13 cellular contexts compared by ENCODE assay signal in the genomic region with DNA sequence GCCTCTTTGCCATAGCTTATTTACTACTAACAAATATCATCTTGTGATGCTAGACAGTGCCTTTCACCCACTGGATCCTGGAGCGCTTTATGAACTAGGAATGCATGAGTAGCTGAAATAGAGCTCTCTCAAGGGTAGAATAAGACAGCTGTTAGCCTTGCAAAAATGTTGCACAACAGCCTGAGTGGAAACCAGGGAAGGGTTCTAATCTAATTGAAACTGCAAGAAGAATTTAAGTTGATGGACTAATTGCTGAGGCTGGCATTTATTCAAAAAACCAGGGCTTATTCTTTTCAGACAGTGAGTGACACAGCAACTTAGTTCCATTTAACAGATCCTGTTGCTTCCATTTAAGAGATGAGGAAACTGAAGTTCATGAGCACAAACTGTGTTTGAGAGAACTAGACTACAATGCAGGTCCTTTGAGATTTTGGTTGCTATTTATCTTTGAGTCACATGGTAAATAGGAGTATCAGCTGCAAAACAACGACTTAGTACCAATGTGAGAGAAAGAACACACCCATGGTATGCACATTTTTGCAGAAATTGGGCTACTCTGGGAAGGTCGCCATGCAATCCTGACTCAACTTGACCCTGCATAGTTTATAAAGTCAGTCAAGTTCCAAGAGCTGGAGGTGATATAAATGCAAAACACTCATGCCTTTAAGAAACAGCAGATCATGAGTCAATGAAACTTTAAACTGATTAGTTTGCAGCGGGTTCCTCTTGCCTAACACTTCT.
DNase-seq lines count a peak whose midpoint lies in the region; ATAC-seq and TF ChIP-seq lines count a peak whose summit lies in the region.
"Had no signal": no experiment of that assay in that cellular context is flagged by ENCODE, and none has a peak within 500 bp of the region (broad histone marks: within the 10 kb centered on the region; RNA-seq: fewer than 3 reads in every experiment).

No MANE protein-coding gene starts in this region.

- H3K4me3 Mint-ChIP-seq in mesothelial cell of epicardium: no peak overlapping the region
- H3K4me3 Mint-ChIP-seq: activated CD4-positive, alpha-beta memory T cell treated with anti-CD3 and anti-CD28 coated beads, Interleukin-2, amount 10 ng/mL, durations not matched to agents 7 days and 5 days had no signal

- no peaks in the 10 kb centered on the region for H3K36me3 Mint-ChIP-seq in mesothelial cell of epicardium

- no peak for ATAC-seq in GM21529 (IDR thresholded peaks at IDR 0.05; ENCODE audit: unreplicated experiment)

- H3K27me3 Mint-ChIP-seq in mesothelial cell of epicardium (ENCODE audit: low read depth): peaks cover 4% of the 10 kb centered on the region

- TF ChIP-seq CTCF in mesothelial cell of epicardium (IDR thresholded peaks at IDR 0.05; ENCODE audit: unreplicated experiment): no peak

- H3K27ac Mint-ChIP-seq in mesothelial cell of epicardium: no peak overlapping the region
- H3K27ac Mint-ChIP-seq: activated CD4-positive, alpha-beta memory T cell treated with anti-CD3 and anti-CD28 coated beads, Interleukin-2, amount 10 ng/mL, durations not matched to agents 7 days and 5 days had no signal

- H3K9me3 Mint-ChIP-seq in mesothelial cell of epicardium: peaks cover 3% of the 10 kb centered on the region
- H3K9me3 Mint-ChIP-seq: activated CD4-positive, alpha-beta memory T cell treated with anti-CD3 and anti-CD28 coated beads, Interleukin-2, amount 10 ng/mL, durations not matched to agents 7 days and 5 days had no signal

- DNase-seq in DMS79 treated with DMSO at 0.1 percent for 48 hours (lab: John Stamatoyannopoulos, UW): peak; percentile 10
- no peak for DNase-seq in DMS79 (lab: John Stamatoyannopoulos, UW)
- DNase-seq in T1000 (lab: John Stamatoyannopoulos, UW): peak; percentile 43
- peak; percentile 92 for DNase-seq in fibroblast of the conjunctiva (ENCODE audit: low read depth)
- peak; percentile 94 for DNase-seq in stromal cell of bone marrow (ENCODE audit: low read depth)
- no peak for DNase-seq in NCI-H345 (lab: John Stamatoyannopoulos, UW)
- no peak for DNase-seq in mesothelial cell of epicardium (ENCODE audit: low spot score in 2 of 2, unreplicated experiment in 2 of 2)
- DNase-seq: activated CD4-positive, alpha-beta memory T cell treated with anti-CD3 and anti-CD28 coated beads, Interleukin-2, amount 10 ng/mL, durations not matched to agents 7 days and 5 days; activated naive CD4-positive, alpha-beta T cell treated with Interleukin-2 at 50 U/mL for 16 hours; midbrain; NCI-H2081; testis had no signal

- H3K4me1 Mint-ChIP-seq in mesothelial cell of epicardium: peaks cover 12% of the 10 kb centered on the region
- H3K4me1 Mint-ChIP-seq: activated CD4-positive, alpha-beta memory T cell treated with anti-CD3 and anti-CD28 coated beads, Interleukin-2, amount 10 ng/mL, durations not matched to agents 7 days and 5 days had no signal

Comparison
In these comparisons a context has a peak if more than half of its experiments do, and no peak if none do; other contexts are left out.
1. DNase-seq: peak in DMS79 treated with DMSO at 0.1 percent for 48 hours (single experiment), T1000 (single experiment), fibroblast of the conjunctiva (single experiment) and stromal cell of bone marrow (single experiment); none in DMS79 (single experiment), NCI-H345 (single experiment) and mesothelial cell of epicardium (0 of 2).